Comparison of ENCODE assay signal across 8 cellular contexts in genomic region chr6:43477235-43478007, GRCh38. TPM values are rescaled to one million over a fixed set of nuclear protein-coding genes. Genes with fewer than 3 reads are reported as not detected.
DNase-seq lines count a peak whose midpoint lies in the region; ATAC-seq lines count a peak whose summit lies in the region.

TSS of gene TJAP1 (plus strand) at chr6:43477570. CDS start at chr6:43499002, 21,432 bp downstream.

- ATAC-seq in GM18861 (IDR thresholded peaks at IDR 0.05; ENCODE audit: unreplicated experiment) (peak; percentile 79), HG03135 (IDR thresholded peaks at IDR 0.05; ENCODE audit: unreplicated experiment) (peak; percentile 98)
- ATAC-seq in activated CD4-positive, CD25-positive, alpha-beta regulatory T cell treated with anti-CD3 and anti-CD28 coated beads, Interleukin-2, amount 50 U/mL, for 24 hours, result peak; percentile 99 to 100
- ATAC-seq in central memory CD8-positive, alpha-beta T cell (replicated peaks; ENCODE audit: extremely low read depth, poor library complexity, severe bottlenecking), result peak; percentile 97

- H3K9me3 Mint-ChIP-seq in central memory CD8-positive, alpha-beta T cell, result no peaks in the 10 kb centered on the region

- H3K4me1 Mint-ChIP-seq in central memory CD8-positive, alpha-beta T cell, result peaks cover 40% of the 10 kb centered on the region

- H3K4me3 Mint-ChIP-seq in central memory CD8-positive, alpha-beta T cell, result peak within 1 kb of the TSS; percentile 97

- peak within 1 kb of the TSS; percentile 100 for H3K27ac Mint-ChIP-seq in central memory CD8-positive, alpha-beta T cell (ENCODE audit: low read depth)

- peak; percentile 73 for DNase-seq in A172 (ENCODE audit: low spot score)
- DNase-seq in NCI-H345 (lab: John Stamatoyannopoulos, UW), result peak; percentile 94
- DNase-seq in central memory CD8-positive, alpha-beta T cell (ENCODE audit: low spot score in 2 of 2), result peak; percentile 93 to 95
- DNase-seq in islet precursor cell, result peak; percentile 95
- DNase-seq in stimulated activated CD4-positive, alpha-beta T cell treated with anti-CD3 and anti-CD28 coated beads, Interleukin-12 subunit alpha, Interleukin-12 subunit beta, amount 100 ng/mL, for 4 hours, result peak; percentile 99

- no peaks in the 10 kb centered on the region for H3K27me3 Mint-ChIP-seq in central memory CD8-positive, alpha-beta T cell

- peaks cover 7% of the 10 kb centered on the region for H3K36me3 Mint-ChIP-seq in central memory CD8-positive, alpha-beta T cell (ENCODE audit: insufficient read depth)

RNA-seq across cellular contexts. Expression of gene TJAP1, which starts in this region (rescaled TPM):
- 10.9 and 14.3 TPM in 2 replicates for total RNA-seq in A172 (2014; rRNA removed; shearing (Covaris generic))

Comparison
In these comparisons a context has a peak if more than half of its experiments do, and no peak if none do; other contexts are left out.
1. Peak in every context shown above with its lines: DNase-seq and ATAC-seq.